16 cellular contexts compared by ENCODE assay signal in the genomic region with DNA sequence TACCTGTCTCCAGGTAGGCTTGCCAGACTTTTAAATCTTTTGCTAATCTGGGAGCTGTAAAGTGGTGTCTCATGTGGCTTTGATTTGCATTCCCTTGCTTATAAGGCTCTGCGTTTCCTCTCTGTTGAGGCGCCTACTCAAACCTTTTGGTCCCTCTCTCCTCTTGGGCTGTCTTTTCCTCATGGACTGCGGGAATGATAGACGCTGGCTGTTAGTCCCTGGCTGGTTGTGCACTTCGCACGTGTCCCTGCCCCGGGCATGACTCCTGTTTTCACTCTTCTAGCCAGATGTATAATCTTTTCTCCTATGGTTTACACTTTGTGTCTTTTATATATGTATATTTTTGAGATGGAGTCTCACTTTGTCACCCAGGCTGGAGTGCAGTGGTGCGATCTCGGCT.
"Had no signal": no experiment of that assay in that cellular context is flagged by ENCODE, and none has a peak within 500 bp of the region (broad histone marks: within the 10 kb centered on the region; RNA-seq: fewer than 3 reads in every experiment).

No MANE protein-coding gene starts in this region.

- H3K27ac Mint-ChIP-seq: type B pancreatic cell had no signal

- H3K4me1 ChIP-seq: uterus had no signal

- H3K36me3 ChIP-seq: gastroesophageal sphincter, neutrophil, uterus had no signal

- H3K36me3 Mint-ChIP-seq: immature natural killer cell; naive thymus-derived CD8-positive, alpha-beta T cell had no signal

- H3K9me3 Mint-ChIP-seq: immature natural killer cell; naive thymus-derived CD8-positive, alpha-beta T cell; type B pancreatic cell had no signal

- FAIRE-seq: keratinocyte had no signal

- H3K27me3 Mint-ChIP-seq: type B pancreatic cell had no signal

- ATAC-seq: gastroesophageal sphincter; mucosa of descending colon; naive thymus-derived CD8-positive, alpha-beta T cell had no signal

- H3K4me3 ChIP-seq: coronary artery, gastroesophageal sphincter, mucosa of descending colon, smooth muscle cell, uterus had no signal

- H3K4me3 Mint-ChIP-seq: immature natural killer cell; naive thymus-derived CD8-positive, alpha-beta T cell; type B pancreatic cell had no signal

- H3K9me3 ChIP-seq: gastroesophageal sphincter, mucosa of descending colon, neutrophil, uterus had no signal

- H3K27ac ChIP-seq: neutrophil had no signal

- DNase-seq: effector CD4-positive, alpha-beta T cell; glutamatergic neuron; immature natural killer cell; left cardiac atrium; mammary epithelial cell; mucosa of descending colon; naive thymus-derived CD8-positive, alpha-beta T cell; stimulated activated CD4-positive, alpha-beta T cell treated with anti-CD3 and anti-CD28 coated beads, Interleukin-2, amount 100 ng/mL, for 48 hours; stimulated activated naive CD4-positive, alpha-beta T cell treated with Interleukin-2 at 50 U/mL for 16 hours; uterus had no signal

- H3K27me3 ChIP-seq: gastroesophageal sphincter, neutrophil, uterus had no signal
